ENCODE assay signal across 24 cellular contexts in the genomic region with DNA sequence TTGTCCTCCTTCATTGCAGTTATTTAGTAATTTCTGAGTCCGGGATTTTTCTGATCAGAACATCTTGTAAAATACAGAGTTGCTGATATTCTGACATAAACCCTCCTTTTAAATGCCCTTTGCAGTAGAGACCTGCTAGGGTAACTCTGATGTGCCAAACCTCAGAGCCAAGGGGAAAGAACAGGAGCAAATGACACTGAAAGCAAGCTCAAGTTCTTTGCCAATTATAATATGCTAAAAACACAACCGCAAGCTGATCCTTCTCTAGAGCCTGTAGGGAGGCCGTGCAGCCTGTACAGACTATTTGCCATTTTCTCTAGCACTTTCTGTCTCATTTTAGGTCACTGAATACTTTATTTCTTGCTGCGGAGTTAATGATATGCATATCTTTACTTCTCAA.
A peak's percentile ranks its signal among the peaks of the same experiment; 100 is the strongest.
DNase-seq lines count a peak whose midpoint lies in the region; ATAC-seq and TF ChIP-seq lines count a peak whose summit lies in the region.
"Had no signal": no experiment of that assay in that cellular context is flagged by ENCODE, and none has a peak within 500 bp of the region (broad histone marks: within the 10 kb centered on the region; RNA-seq: fewer than 3 reads in every experiment).

No MANE protein-coding gene starts in this region.

- no peak for ATAC-seq in HG02642 (IDR thresholded peaks at IDR 0.05; ENCODE audit: poor library complexity, unreplicated experiment)
- ATAC-seq: gastroesophageal sphincter, left cardiac atrium, psoas muscle had no signal

- TF ChIP-seq CTCF in brain (conservative IDR thresholded peaks at IDR 0.05) (no peak), osteoblast (IDR thresholded peaks at IDR 0.05; ENCODE audit: extremely low read depth, low read depth, low read length) (no peak)

- H3K36me3 ChIP-seq in osteoblast (ENCODE audit: insufficient read depth, low read length): no peaks in the 10 kb centered on the region
- H3K36me3 ChIP-seq: gastroesophageal sphincter, neutrophil, uterus had no signal

- peak overlapping the region; percentile 0; the same call in 1 of the 2 replicates for H3K4me3 ChIP-seq in Jurkat, Clone E6-1 (ENCODE audit: low read length)
- H3K4me3 ChIP-seq in osteoblast (ENCODE audit: insufficient read depth, low read length): no peak overlapping the region
- H3K4me3 ChIP-seq: gastroesophageal sphincter, psoas muscle, uterus had no signal

- H3K27me3 Mint-ChIP-seq in brain: no peaks in the 10 kb centered on the region
- H3K27me3 Mint-ChIP-seq: central memory CD8-positive, alpha-beta T cell had no signal

- H3K4me1 Mint-ChIP-seq in brain: peaks cover 66% of the 10 kb centered on the region

- H3K4me2 ChIP-seq in osteoblast (ENCODE audit: insufficient read depth, low read length): no peak overlapping the region

- DNase-seq in NCI-H2107 treated with DMSO at 0.1 percent for 48 hours (lab: John Stamatoyannopoulos, UW; ENCODE audit: unreplicated experiment): peak; percentile 56
- DNase-seq in NCI-H2107 (lab: John Stamatoyannopoulos, UW): no peak
- DNase-seq in Jurkat, Clone E6-1 (ENCODE audit: low read depth, low spot score): peak; percentile 71
- DNase-seq in osteoblast (ENCODE audit: insufficient read length, low spot score, missing footprints): peak; percentile 47
- no peak for DNase-seq in NCI-H524 (lab: John Stamatoyannopoulos, UW)
- no peak for DNase-seq in NCI-H2029 treated with DMSO at 0.1 percent for 48 hours (lab: John Stamatoyannopoulos, UW)
- DNase-seq: activated effector memory CD4-positive, alpha-beta T cell treated with anti-CD3 and anti-CD28 coated beads, Interleukin-2, amount 50 U/mL, for 16 hours; DMS153; GDM1; hippocampal formation; IMR-90; left cardiac atrium; mammary epithelial cell; NCI-H2081 treated with DMSO at 0.1 percent for 48 hours; psoas muscle; stimulated activated CD4-positive, alpha-beta T cell treated with anti-CD3 and anti-CD28 coated beads, Interleukin-15, amount 100 ng/mL, for 24 hours; T-helper 2 cell; uterus had no signal

- peak overlapping the region in 1 of 5 experiments; percentile 49 for H3K4me3 Mint-ChIP-seq in brain
- H3K4me3 Mint-ChIP-seq: central memory CD8-positive, alpha-beta T cell had no signal

- peaks cover 2% of the 10 kb centered on the region for H3K4me1 ChIP-seq in osteoblast (ENCODE audit: insufficient read depth, low read length)
- H3K4me1 ChIP-seq: psoas muscle, uterus had no signal

- H3K27ac Mint-ChIP-seq in brain: peak overlapping the region; percentile 15 to 88 (median 56)

- H4K20me1 ChIP-seq in osteoblast (ENCODE audit: insufficient read depth, low read length): no peaks in the 10 kb centered on the region

- no peak overlapping the region for H3K27ac ChIP-seq in osteoblast (ENCODE audit: low read depth, low read length)
- H3K27ac ChIP-seq: neutrophil, psoas muscle, RWPE1, uterus had no signal

- H3K79me2 ChIP-seq in osteoblast (ENCODE audit: insufficient read depth, low read length): no peaks in the 10 kb centered on the region

- peaks cover 2 to 7% (median 4%) of the 10 kb centered on the region in 5 experiments for H3K9me3 Mint-ChIP-seq in brain
- H3K9me3 Mint-ChIP-seq: central memory CD8-positive, alpha-beta T cell had no signal

- no peak overlapping the region for H2AFZ ChIP-seq in osteoblast (ENCODE audit: low read length)

- H3K27me3 ChIP-seq in osteoblast (ENCODE audit: insufficient read depth, low read length): no peaks in the 10 kb centered on the region
- H3K27me3 ChIP-seq: gastroesophageal sphincter, uterus had no signal

- H3K9me3 ChIP-seq in osteoblast (ENCODE audit: low read depth, low read length): no peaks in the 10 kb centered on the region
- H3K9me3 ChIP-seq: gastroesophageal sphincter, neutrophil, psoas muscle, uterus had no signal

- H3K36me3 Mint-ChIP-seq in brain: peaks cover 19% of the 10 kb centered on the region

Comparison
In these comparisons a context has a peak if more than half of its experiments do, and no peak if none do; other contexts are left out.
1. DNase-seq: peak in NCI-H2107 treated with DMSO at 0.1 percent for 48 hours (single experiment), Jurkat, Clone E6-1 (single experiment) and osteoblast (single experiment); none in NCI-H2107 (single experiment), NCI-H524 (0 of 2) and NCI-H2029 treated with DMSO at 0.1 percent for 48 hours (single experiment).